Comparison of ENCODE assay signal across 1 cellular context in genomic region chr14:68853749-68854148, GRCh38.
TF ChIP-seq lines count a peak whose summit lies in the region.

No MANE protein-coding gene starts in this region.

TF ChIP-seq in HepG2, 621 proteins besides CTCF, POLR2A, EP300 and RAD21 (continued from another document):
- TF ChIP-seq PRDM15 (CRISPR knock-in tag; IDR thresholded peaks at IDR 0.05), result no peak
- TF ChIP-seq, protein P1, sequence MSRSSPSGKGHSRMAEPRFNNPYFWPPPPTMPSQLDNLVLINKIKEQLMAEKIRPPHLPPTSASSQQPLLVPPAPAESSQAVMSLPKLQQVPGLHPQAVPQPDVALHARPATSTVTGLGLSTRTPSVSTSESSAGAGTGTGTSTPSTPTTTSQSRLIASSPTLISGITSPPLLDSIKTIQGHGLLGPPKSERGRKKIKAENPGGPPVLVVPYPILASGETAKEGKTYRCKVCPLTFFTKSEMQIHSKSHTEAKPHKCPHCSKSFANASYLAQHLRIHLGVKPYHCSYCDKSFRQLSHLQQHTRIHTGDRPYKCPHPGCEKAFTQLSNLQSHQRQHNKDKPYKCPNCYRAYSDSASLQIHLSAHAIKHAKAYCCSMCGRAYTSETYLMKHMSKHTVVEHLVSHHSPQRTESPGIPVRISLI (CRISPR knock-in tag; IDR thresholded peaks at IDR 0.05; ENCODE audit: borderline replicate concordance), result no peak
- no peak for TF ChIP-seq ZNF414 (CRISPR knock-in tag; IDR thresholded peaks at IDR 0.05)
- TF ChIP-seq, protein P2, sequence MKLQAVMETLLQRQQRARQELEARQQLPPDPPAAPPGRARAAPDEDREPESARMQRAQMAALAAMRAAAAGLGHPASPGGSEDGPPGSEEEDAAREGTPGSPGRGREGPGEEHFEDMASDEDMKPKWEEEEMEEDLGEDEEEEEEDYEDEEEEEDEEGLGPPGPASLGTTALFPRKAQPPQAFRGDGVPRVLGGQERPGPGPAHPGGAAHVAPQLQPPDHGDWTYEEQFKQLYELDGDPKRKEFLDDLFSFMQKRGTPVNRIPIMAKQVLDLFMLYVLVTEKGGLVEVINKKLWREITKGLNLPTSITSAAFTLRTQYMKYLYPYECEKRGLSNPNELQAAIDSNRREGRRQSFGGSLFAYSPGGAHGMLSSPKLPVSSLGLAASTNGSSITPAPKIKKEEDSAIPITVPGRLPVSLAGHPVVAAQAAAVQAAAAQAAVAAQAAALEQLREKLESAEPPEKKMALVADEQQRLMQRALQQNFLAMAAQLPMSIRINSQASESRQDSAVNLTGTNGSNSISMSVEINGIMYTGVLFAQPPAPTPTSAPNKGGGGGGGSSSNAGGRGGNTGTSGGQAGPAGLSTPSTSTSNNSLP (IDR thresholded peaks at IDR 0.05; ENCODE audit: low read depth, low read length), result no peak
- TF ChIP-seq CEBPB (IDR thresholded peaks at IDR 0.05; ENCODE audit: borderline replicate concordance, low read depth, low read length), result no peak
- no peak for TF ChIP-seq MYC (CRISPR knock-in tag; IDR thresholded peaks at IDR 0.05; ENCODE audit: borderline replicate concordance)
- TF ChIP-seq GABPB1 (CRISPR knock-in tag; IDR thresholded peaks at IDR 0.05), result no peak
- TF ChIP-seq ZC3H4 (CRISPR knock-in tag; IDR thresholded peaks at IDR 0.05; ENCODE audit: borderline replicate concordance), result no peak
- no peak for TF ChIP-seq MED13 (CRISPR knock-in tag; IDR thresholded peaks at IDR 0.05)
- no peak for TF ChIP-seq HIC2 (CRISPR knock-in tag; IDR thresholded peaks at IDR 0.05; ENCODE audit: low read depth)
- TF ChIP-seq ZNF562 (CRISPR knock-in tag; IDR thresholded peaks at IDR 0.05; ENCODE audit: borderline replicate concordance), result no peak
- TF ChIP-seq REST (IDR thresholded peaks at IDR 0.05; ENCODE audit: borderline replicate concordance in 1 of 2, low read depth in 1 of 2, low read length in 2 of 2), result no peak
- TF ChIP-seq ZNF3 (CRISPR knock-in tag; IDR thresholded peaks at IDR 0.05), result no peak
